In the genomic region with DNA sequence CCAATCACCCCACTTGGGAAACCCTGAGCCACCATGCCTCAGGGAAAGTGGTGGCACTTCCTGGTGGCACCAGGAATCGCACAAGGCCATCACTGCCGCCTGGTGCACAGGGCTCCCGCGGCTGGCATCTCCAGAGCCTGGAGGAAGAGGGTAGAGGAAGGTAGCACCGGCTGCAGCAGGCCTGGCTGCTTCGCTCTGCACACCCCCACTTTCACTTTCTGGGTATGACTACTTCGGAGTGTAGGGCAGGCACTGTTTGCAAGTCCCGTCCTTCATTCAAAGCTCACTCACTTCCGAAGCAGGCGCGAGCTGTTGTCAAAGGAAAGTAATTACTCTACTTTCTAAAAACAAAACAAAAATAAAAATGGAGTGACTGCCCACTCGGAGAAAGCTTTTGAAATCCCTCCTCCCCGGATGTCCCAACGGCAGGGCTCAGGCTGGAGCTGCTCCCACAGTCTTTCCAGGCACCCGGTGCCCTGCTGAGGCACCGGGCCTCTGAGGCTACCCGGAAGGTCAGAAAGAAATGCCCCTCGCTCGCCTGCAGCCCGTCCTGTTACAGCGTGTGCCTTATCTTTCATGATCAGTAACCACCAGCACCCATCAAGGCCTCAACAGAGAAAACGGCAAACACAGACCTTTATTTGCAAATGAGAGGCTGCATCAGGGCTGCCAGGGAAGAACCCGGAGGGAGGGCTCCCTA, we compare ENCODE assay signal across 8 cellular contexts. TPM values are rescaled to one million over a fixed set of nuclear protein-coding genes. Genes with fewer than 3 reads are reported as not detected.
DNase-seq lines count a peak whose midpoint lies in the region; TF ChIP-seq lines count a peak whose summit lies in the region.

No MANE protein-coding gene starts in this region.

- WGBS in esophagus muscularis mucosa = 6% methylated on average over 21 of the region's 23 CpGs
- WGBS in neuronal stem cell (ENCODE audit: extremely low coverage in 2 of 2, insufficient read length in 2 of 2, insufficient replicate concordance in 1 of 2), 2 donors = no CpG with 5 or more reads among the region's 23 CpGs

- no peak overlapping the region for H2BK120ac ChIP-seq in neuronal stem cell (ENCODE audit: low read depth, low read length)

- intact Hi-C loops in esophagus muscularis mucosa (cut with DNase I) = loop anchor here (2.0 to 5.0 kb wide), 3 partner anchors 35 to 97 kb away; no protein-coding TSS in a partner anchor

- no peak overlapping the region for H2BK15ac ChIP-seq in neuronal stem cell (ENCODE audit: low read length)

- no peak overlapping the region for H3K4ac ChIP-seq in neuronal stem cell (ENCODE audit: low read length)

- H3K4me2 ChIP-seq in neuronal stem cell (ENCODE audit: insufficient read depth, low read length, poor library complexity, severe bottlenecking) = peak overlapping the region; percentile 54

- H2AK5ac ChIP-seq in neuronal stem cell (ENCODE audit: low read depth, low read length) = no peak overlapping the region

- TF ChIP-seq POLR2A in esophagus muscularis mucosa (IDR thresholded peaks at IDR 0.05; ENCODE audit: low read depth) = no peak

- no peaks in the 10 kb centered on the region for H3K36me3 Mint-ChIP-seq in type B pancreatic cell

- TF ChIP-seq CTCF in esophagus muscularis mucosa (IDR thresholded peaks at IDR 0.05) = no peak
- TF ChIP-seq CTCF in type B pancreatic cell (conservative IDR thresholded peaks at IDR 0.05) = no peak

- no peak overlapping the region for H4K8ac ChIP-seq in neuronal stem cell (ENCODE audit: low read depth, low read length)

- H3K9me3 ChIP-seq in esophagus muscularis mucosa = no peaks in the 10 kb centered on the region
- peaks cover 0 to under 1% of the 10 kb centered on the region in 2 donors for H3K9me3 ChIP-seq in neuronal stem cell (replicated peaks in 1 of 2; ENCODE audit: control insufficient read depth in 2 of 2, insufficient read depth in 1 of 2, low read depth in 1 of 2, low read length in 2 of 2)

- H3K9me3 Mint-ChIP-seq in type B pancreatic cell = no peaks in the 10 kb centered on the region

- no peak overlapping the region for H4K91ac ChIP-seq in neuronal stem cell (ENCODE audit: low read depth, low read length, poor library complexity)

- H3K18ac ChIP-seq in neuronal stem cell (ENCODE audit: low read length) = no peak overlapping the region

- H3K36me3 ChIP-seq in esophagus muscularis mucosa (no peaks in the 10 kb centered on the region), neuronal stem cell (replicated peaks in 1 of 2; ENCODE audit: control insufficient read depth in 2 of 2, insufficient read depth in 2 of 2, low read length in 2 of 2) (peaks cover 5 to 20% of the 10 kb centered on the region in 2 donors)

- H3K4me1 ChIP-seq in esophagus muscularis mucosa = peaks cover 46 to 70% (median 66%) of the 10 kb centered on the region in 4 donors
- peaks cover 3 to 18% of the 10 kb centered on the region in 2 donors for H3K4me1 ChIP-seq in neuronal stem cell (ENCODE audit: control insufficient read depth in 2 of 2, insufficient read depth in 1 of 2, low read depth in 1 of 2, low read length in 2 of 2)

- H2BK12ac ChIP-seq in neuronal stem cell (ENCODE audit: low read length) = no peak overlapping the region

- H3K4me3 ChIP-seq in esophagus muscularis mucosa (peak overlapping the region; percentile 88 to 94 (median 90)), neuronal stem cell (ENCODE audit: low read length in 2 of 2) (peak overlapping the region; percentile 94 to 96)

- H2AFZ ChIP-seq in neuronal stem cell (ENCODE audit: low read length) = no peak overlapping the region

- H3K27ac Mint-ChIP-seq in type B pancreatic cell = peak overlapping the region; percentile 94

- peaks cover 29% of the 10 kb centered on the region for H3K4me1 Mint-ChIP-seq in type B pancreatic cell (ENCODE audit: unreplicated experiment)

- H3K27me3 ChIP-seq in esophagus muscularis mucosa (no peaks in the 10 kb centered on the region), neuronal stem cell (ENCODE audit: control insufficient read depth in 3 of 3, insufficient read depth in 3 of 3, low read depth in 1 of 3, low read length in 3 of 3) (peaks cover 0 to 18% (median 14%) of the 10 kb centered on the region in 3 experiments)

- peak overlapping the region; percentile 94 for H3K4me3 Mint-ChIP-seq in type B pancreatic cell

- no peak for TF ChIP-seq EP300 in esophagus muscularis mucosa (IDR thresholded peaks at IDR 0.05)

- H2BK5ac ChIP-seq in neuronal stem cell (ENCODE audit: low read length) = no peak overlapping the region

- H3K9ac ChIP-seq in neuronal stem cell (ENCODE audit: low read depth, low read length, poor library complexity) = peak overlapping the region; percentile 75

- no peak overlapping the region for H3K14ac ChIP-seq in neuronal stem cell (ENCODE audit: low read length)

- peaks cover 33% of the 10 kb centered on the region for H3K79me1 ChIP-seq in neuronal stem cell (ENCODE audit: low read depth, low read length)

- peak overlapping the region; percentile 81 to 99 (median 91) for H3K27ac ChIP-seq in esophagus muscularis mucosa (replicated peaks in 1 of 4)
- no peak overlapping the region for H3K27ac ChIP-seq in neuronal stem cell (replicated peaks; ENCODE audit: low read length)

- H3K27me3 Mint-ChIP-seq in type B pancreatic cell = peaks cover 21% of the 10 kb centered on the region

- DNase-seq in activated gamma-delta T cell treated with Interleukin-2 at 50 U/mL for 16 hours (peak; percentile 48), activated gamma-delta T cell (lab: John Stamatoyannopoulos, UW) (no peak), NCI-H226 (peak; percentile 48), esophagus muscularis mucosa (ENCODE audit: extremely low spot score) (no peak), neuronal stem cell (ENCODE audit: low spot score) (no peak), type B pancreatic cell (ENCODE audit: extremely low spot score, unreplicated experiment) (no peak), NCI-H1436 (lab: John Stamatoyannopoulos, UW) (no peak)
- peak; percentile 51 for DNase-seq in activated CD8-positive, alpha-beta memory T cell treated with anti-CD3 and anti-CD28 coated beads, Interleukin-2, amount 50 U/mL, for 4 hours

- peak overlapping the region; percentile 21 for H3K23ac ChIP-seq in neuronal stem cell (ENCODE audit: low read depth, low read length, poor library complexity)

RNA-seq across cellular contexts. Expression of a gene that starts 2.0 kb away (rescaled TPM):
- total RNA-seq in esophagus muscularis mucosa = 10 to 100 TPM; 30.0 to 38.2 (median 33.3) TPM
- 47.9 TPM for polyA plus RNA-seq in neuronal stem cell (2013, experiment 1 of 2)
- 50.2 TPM for polyA plus RNA-seq in neuronal stem cell (2013, experiment 2 of 2)
- 59.8 and 72.4 TPM in 2 replicates for total RNA-seq in type B pancreatic cell (ENCODE audit: low replicate concordance)

RNA-seq across cellular contexts. Expression of a gene that starts 40.6 kb away (rescaled TPM):
- total RNA-seq in esophagus muscularis mucosa = 10 to 100 TPM; 13.4 to 33.4 (median 21.7) TPM
- polyA plus RNA-seq in neuronal stem cell (2013, experiment 1 of 2) = 33.0 TPM
- polyA plus RNA-seq in neuronal stem cell (2013, experiment 2 of 2) = 33.5 TPM
- total RNA-seq in type B pancreatic cell (ENCODE audit: low replicate concordance) = 17.0 and 24.0 TPM in 2 replicates

Comparison
In these comparisons a context has a peak if more than half of its experiments do, and no peak if none do; other contexts are left out.
1. DNase-seq: peak in activated gamma-delta T cell treated with Interleukin-2 at 50 U/mL for 16 hours (single experiment), NCI-H226 (single experiment) and activated CD8-positive, alpha-beta memory T cell treated with anti-CD3 and anti-CD28 coated beads, Interleukin-2, amount 50 U/mL, for 4 hours (single experiment); none in activated gamma-delta T cell (single experiment), esophagus muscularis mucosa (single experiment), neuronal stem cell (single experiment), type B pancreatic cell (single experiment) and NCI-H1436 (single experiment).